16 cellular contexts compared by ENCODE assay signal in genomic region chr7:36190447-36191291, GRCh38. TPM values are rescaled to one million over a fixed set of nuclear protein-coding genes. Genes with fewer than 3 reads are reported as not detected.
DNase-seq lines count a peak whose midpoint lies in the region; ATAC-seq and TF ChIP-seq lines count a peak whose summit lies in the region.
"Had no signal": no experiment of that assay in that cellular context is flagged by ENCODE, and none has a peak within 500 bp of the region (broad histone marks: within the 10 kb centered on the region; RNA-seq: fewer than 3 reads in every experiment).

No MANE protein-coding gene starts in this region.

- H3K79me2 ChIP-seq in SU-DHL-6 (ENCODE audit: insufficient read depth, low read length) = peaks cover 87% of the 10 kb centered on the region

- ATAC-seq in right cardiac atrium = no peak
- ATAC-seq in stimulated activated effector memory CD8-positive, alpha-beta T cell treated with anti-CD3 and anti-CD28 coated beads, Interleukin-12 subunit alpha, Interleukin-12 subunit beta, amount 100 ng/mL, for 72 hours = no peak
- ATAC-seq in HG03095 (IDR thresholded peaks at IDR 0.05; ENCODE audit: unreplicated experiment) = no peak

- H3K27me3 ChIP-seq in SU-DHL-6 (ENCODE audit: low read length) = no peaks in the 10 kb centered on the region
- no peaks in the 10 kb centered on the region for H3K27me3 ChIP-seq in right cardiac atrium (ENCODE audit: control insufficient read depth, insufficient read depth)
- H3K27me3 ChIP-seq in BE2C = no peaks in the 10 kb centered on the region
- H3K27me3 ChIP-seq: pancreas, suprapubic skin had no signal

- in situ Hi-C loops in KBM-7 (cut with MboI; ENCODE audit: low pct_unique_long_range_greater_than_20kb, low sequenced_read_pairs) = no loop called here

- peak overlapping the region; percentile 84 for H3K4me2 ChIP-seq in SU-DHL-6 (ENCODE audit: low read depth, low read length, poor library complexity, severe bottlenecking)

- peaks cover 4% of the 10 kb centered on the region for H3K4me1 ChIP-seq in right cardiac atrium (ENCODE audit: control insufficient read depth, insufficient read depth, low read length)
- H3K4me1 ChIP-seq in BE2C = no peaks in the 10 kb centered on the region

- no peaks in the 10 kb centered on the region for H3K36me3 Mint-ChIP-seq in stimulated activated effector memory CD8-positive, alpha-beta T cell treated with anti-CD3 and anti-CD28 coated beads, Interleukin-12 subunit alpha, Interleukin-12 subunit beta, amount 100 ng/mL, for 72 hours
- H3K36me3 Mint-ChIP-seq: CD4-positive, CD25-positive, alpha-beta regulatory T cell had no signal

- no peaks in the 10 kb centered on the region for H4K20me1 ChIP-seq in SU-DHL-6 (ENCODE audit: low read depth, low read length)

- H3K9me2 ChIP-seq in SU-DHL-6 (replicated peaks; ENCODE audit: insufficient read depth, low read length) = no peaks in the 10 kb centered on the region

- peaks cover 14% of the 10 kb centered on the region for H3K36me3 ChIP-seq in SU-DHL-6 (ENCODE audit: low read length)
- no peaks in the 10 kb centered on the region for H3K36me3 ChIP-seq in BE2C
- H3K36me3 ChIP-seq: pancreas, suprapubic skin had no signal

- peaks cover 79% of the 10 kb centered on the region for H3F3A ChIP-seq in SU-DHL-6 (ENCODE audit: insufficient read depth)

- no peaks in the 10 kb centered on the region for H3K4me1 Mint-ChIP-seq in stimulated activated effector memory CD8-positive, alpha-beta T cell treated with anti-CD3 and anti-CD28 coated beads, Interleukin-12 subunit alpha, Interleukin-12 subunit beta, amount 100 ng/mL, for 72 hours

- H3K27ac ChIP-seq in SU-DHL-6 (ENCODE audit: low read depth, low read length) (peak overlapping the region; percentile 96), right cardiac atrium (ENCODE audit: low read length) (no peak overlapping the region)
- H3K27ac ChIP-seq: pancreas, suprapubic skin had no signal

- H3K27ac Mint-ChIP-seq in stimulated activated effector memory CD8-positive, alpha-beta T cell treated with anti-CD3 and anti-CD28 coated beads, Interleukin-12 subunit alpha, Interleukin-12 subunit beta, amount 100 ng/mL, for 72 hours = peak overlapping the region; percentile 2

- intact Hi-C loops in right cardiac atrium (cut with DNase I) = no loop called here

- no peak overlapping the region for H3K4me3 Mint-ChIP-seq in stimulated activated effector memory CD8-positive, alpha-beta T cell treated with anti-CD3 and anti-CD28 coated beads, Interleukin-12 subunit alpha, Interleukin-12 subunit beta, amount 100 ng/mL, for 72 hours
- H3K4me3 Mint-ChIP-seq: CD4-positive, CD25-positive, alpha-beta regulatory T cell had no signal

- no peaks in the 10 kb centered on the region for H3K9me3 Mint-ChIP-seq in stimulated activated effector memory CD8-positive, alpha-beta T cell treated with anti-CD3 and anti-CD28 coated beads, Interleukin-12 subunit alpha, Interleukin-12 subunit beta, amount 100 ng/mL, for 72 hours
- H3K9me3 Mint-ChIP-seq: CD4-positive, CD25-positive, alpha-beta regulatory T cell had no signal

- peak overlapping the region; percentile 69 for H3K9ac ChIP-seq in SU-DHL-6 (ENCODE audit: low read length)

- peak; percentile 68 for DNase-seq in KBM-7
- DNase-seq in right cardiac atrium = peak in 2 of 3 donors; percentile 60 to 66
- no peak for DNase-seq in stimulated activated effector memory CD8-positive, alpha-beta T cell treated with anti-CD3 and anti-CD28 coated beads, Interleukin-12 subunit alpha, Interleukin-12 subunit beta, amount 100 ng/mL, for 72 hours (ENCODE audit: low spot score in 2 of 2)
- no peak for DNase-seq in BE2C
- DNase-seq in hepatic stellate cell (ENCODE audit: low spot score) = no peak
- DNase-seq in T1000 (lab: John Stamatoyannopoulos, UW) = no peak
- DNase-seq: activated CD4-positive, alpha-beta T cell treated with anti-CD3 and anti-CD28 coated beads for 1 hour; CD4-positive, CD25-positive, alpha-beta regulatory T cell; DND-41; kidney; NCI-H2029; NCI-H526; pancreas had no signal

- no peak overlapping the region for H2AFZ ChIP-seq in SU-DHL-6 (ENCODE audit: low read depth, low read length, severe bottlenecking)

- 77% methylated on average over 5 of the region's 5 CpGs for WGBS in right cardiac atrium

- H3K9me3 ChIP-seq in SU-DHL-6 (ENCODE audit: insufficient read depth, low read length) (no peaks in the 10 kb centered on the region), right cardiac atrium (ENCODE audit: control insufficient read depth, low read length) (no peaks in the 10 kb centered on the region), BE2C (no peaks in the 10 kb centered on the region)
- H3K9me3 ChIP-seq: pancreas, suprapubic skin had no signal

- no peak for TF ChIP-seq CTCF in SU-DHL-6 (IDR thresholded peaks at IDR 0.05; ENCODE audit: insufficient read depth, low read length, poor library complexity, severe bottlenecking)
- no peak for TF ChIP-seq CTCF in BE2C (IDR thresholded peaks at IDR 0.05; ENCODE audit: low read depth, low read length)

- H3K4me3 ChIP-seq in SU-DHL-6 (ENCODE audit: insufficient read depth, low read length, poor library complexity, severe bottlenecking) (peak overlapping the region; percentile 30), right cardiac atrium (ENCODE audit: low read length) (no peak overlapping the region), BE2C (ENCODE audit: low read depth, low read length) (no peak overlapping the region)
- H3K4me3 ChIP-seq: pancreas, suprapubic skin had no signal

RNA-seq across cellular contexts. Expression of gene EEPD1, which starts 37.6 kb away (rescaled TPM):
- 1 to 10 TPM; 3.0 to 7.8 (median 5.7) TPM for total RNA-seq in right cardiac atrium
- 4.4 TPM for polyA plus RNA-seq in right cardiac atrium
- 2.5 TPM for polyA plus RNA-seq in BE2C (2012; ENCODE audit: insufficient read depth, insufficient read length, low read depth)

Comparison
In these comparisons a context has a peak if more than half of its experiments do, and no peak if none do; other contexts are left out.
1. DNase-seq: peak in KBM-7 (single experiment) and right cardiac atrium (2 of 3); none in stimulated activated effector memory CD8-positive, alpha-beta T cell treated with anti-CD3 and anti-CD28 coated beads, Interleukin-12 subunit alpha, Interleukin-12 subunit beta, amount 100 ng/mL, for 72 hours (0 of 2), BE2C (single experiment), hepatic stellate cell (single experiment) and T1000 (single experiment).